1 cellular context compared by ENCODE assay signal in the genomic region with DNA sequence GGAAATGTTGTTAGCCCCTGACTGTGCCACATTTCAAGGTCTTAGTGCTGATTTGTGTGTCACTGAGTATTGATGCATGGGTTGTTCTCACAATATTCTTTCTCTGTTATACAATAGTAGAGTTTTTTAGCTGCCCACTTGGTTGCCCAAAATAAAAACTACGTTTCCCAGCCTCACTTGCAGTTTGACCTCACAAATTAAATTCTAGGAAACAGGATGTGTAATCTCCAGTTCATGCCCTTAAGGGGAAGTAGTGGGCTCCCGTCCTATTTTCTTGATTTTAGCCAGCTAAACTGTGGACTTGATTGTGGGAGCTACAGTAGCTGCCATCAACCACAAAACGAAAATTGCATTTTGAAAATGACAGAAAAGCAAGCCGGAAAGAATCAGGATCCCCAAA.
TF ChIP-seq lines count a peak whose summit lies in the region.

No MANE protein-coding gene starts in this region.

TF ChIP-seq in endothelial cell of umbilical vein, 7 proteins besides CTCF, POLR2A, EP300 and RAD21:
- TF ChIP-seq MYC (IDR thresholded peaks at IDR 0.05; ENCODE audit: low read depth, low read length) (no peak), POLR2AphosphoS5 (IDR thresholded peaks at IDR 0.05; ENCODE audit: insufficient read depth, low read depth, low read length) (no peak), EZH2 (IDR thresholded peaks at IDR 0.05; ENCODE audit: borderline replicate concordance, low read depth, low read length, severe bottlenecking) (no peak), FOS (IDR thresholded peaks at IDR 0.05; ENCODE audit: borderline replicate concordance, insufficient read depth, low read length) (no peak), GATA2 (IDR thresholded peaks at IDR 0.05; ENCODE audit: insufficient read depth, insufficient read length, low read depth, low read length) (no peak), JUN (IDR thresholded peaks at IDR 0.05; ENCODE audit: borderline replicate concordance, insufficient read depth, insufficient read length, low read depth) (no peak)
- TF ChIP-seq, protein P1, sequence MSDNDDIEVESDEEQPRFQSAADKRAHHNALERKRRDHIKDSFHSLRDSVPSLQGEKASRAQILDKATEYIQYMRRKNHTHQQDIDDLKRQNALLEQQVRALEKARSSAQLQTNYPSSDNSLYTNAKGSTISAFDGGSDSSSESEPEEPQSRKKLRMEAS (IDR thresholded peaks at IDR 0.05; ENCODE audit: insufficient read depth, insufficient read length): no peak
